In the genomic region with DNA sequence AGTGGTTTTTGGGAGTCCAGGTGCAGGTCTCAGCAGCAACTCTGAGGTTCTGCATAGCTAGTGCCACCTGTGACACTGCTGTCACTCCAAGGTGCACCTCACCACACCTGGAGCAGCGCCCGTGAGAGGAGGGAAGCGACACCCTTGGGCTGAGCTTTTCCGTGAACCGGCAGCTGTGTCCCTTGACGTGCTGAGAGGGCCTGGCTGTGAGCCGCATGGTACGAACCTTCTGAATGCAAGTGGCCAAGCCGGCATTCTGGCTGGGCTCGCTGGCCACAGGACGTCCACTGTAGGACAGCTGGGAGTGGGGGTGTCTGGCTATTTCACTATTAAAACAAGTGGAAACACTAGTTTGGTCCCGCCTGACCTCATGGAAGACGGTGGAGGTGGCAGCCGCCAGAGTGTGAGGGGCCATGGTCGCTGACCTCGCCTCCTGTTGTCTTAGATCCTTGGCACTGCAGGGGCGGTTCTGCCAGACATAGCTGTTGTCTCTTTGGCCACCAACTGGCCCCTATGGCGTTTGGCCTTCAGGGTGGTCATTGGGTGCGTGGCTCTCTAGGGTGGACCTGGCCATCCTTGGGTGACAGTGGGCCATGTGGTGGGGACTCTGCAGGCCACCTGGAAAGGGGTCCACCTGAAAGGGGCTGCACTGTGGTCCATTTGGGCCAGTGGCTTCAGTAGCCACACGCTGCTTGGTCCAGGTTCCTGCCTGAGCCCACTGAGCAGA, we compare ENCODE assay signal across 9 cellular contexts. TPM values are rescaled to one million over a fixed set of nuclear protein-coding genes. Genes with fewer than 3 reads are reported as not detected.
DNase-seq lines count a peak whose midpoint lies in the region; ATAC-seq and TF ChIP-seq lines count a peak whose summit lies in the region.
"Had no signal": no experiment of that assay in that cellular context is flagged by ENCODE, and none has a peak within 500 bp of the region (broad histone marks: within the 10 kb centered on the region; RNA-seq: fewer than 3 reads in every experiment).

No MANE protein-coding gene starts in this region.

- no peak overlapping the region for H2AFZ ChIP-seq in trophoblast cell (ENCODE audit: insufficient read depth, low read length, poor library complexity)

- H3K79me2 ChIP-seq in trophoblast cell (ENCODE audit: control insufficient read depth, insufficient read depth, low read length, poor library complexity), result no peaks in the 10 kb centered on the region

- no peak overlapping the region for H3K23ac ChIP-seq in trophoblast cell (ENCODE audit: low read length)

- H2AK5ac ChIP-seq in trophoblast cell (ENCODE audit: low read length), result no peak overlapping the region

- no peak overlapping the region for H3K9ac ChIP-seq in trophoblast cell (ENCODE audit: low read length)

- peaks cover 0 to 6% of the 10 kb centered on the region in 2 experiments for H3K4me1 ChIP-seq in trophoblast cell (ENCODE audit: control insufficient read depth in 1 of 2, insufficient read depth in 2 of 2, low read length in 2 of 2)
- H3K4me1 ChIP-seq in right lobe of liver, result peaks cover 0 to 18% (median 5%) of the 10 kb centered on the region in 4 donors

- DNase-seq in T-helper 2 cell treated with Interferon-gamma antibody and Interleukin-4, amounts not matched to agents 5 μg/mL and 100 μg/mL, for 36 hours (ENCODE audit: low spot score), result no peak
- DNase-seq in T-helper 2 cell (no peak), trophoblast cell (no peak), NCI-H526 treated with DMSO at 0.1 percent for 48 hours (lab: John Stamatoyannopoulos, UW) (no peak), right lobe of liver (no peak), ecto neural progenitor cell (ENCODE audit: low spot score) (no peak)
- DNase-seq in central memory CD8-positive, alpha-beta T cell (ENCODE audit: low spot score in 2 of 2), result no peak

- no peaks in the 10 kb centered on the region for H3K9me3 Mint-ChIP-seq in T-helper 2 cell treated with Interferon-gamma antibody and Interleukin-4, amounts not matched to agents 5 μg/mL and 100 μg/mL, for 36 hours
- no peaks in the 10 kb centered on the region for H3K9me3 Mint-ChIP-seq in central memory CD8-positive, alpha-beta T cell

- no peak overlapping the region for H3K4me2 ChIP-seq in trophoblast cell (ENCODE audit: low read length)

- peak; percentile 2 for ATAC-seq in GM21737 (IDR thresholded peaks at IDR 0.05; ENCODE audit: unreplicated experiment)
- ATAC-seq in central memory CD8-positive, alpha-beta T cell (replicated peaks; ENCODE audit: extremely low read depth, poor library complexity, severe bottlenecking), result no peak
- ATAC-seq in right lobe of liver, result no peak
- ATAC-seq: pancreas had no signal

- H4K12ac ChIP-seq in trophoblast cell (ENCODE audit: low read depth, low read length), result no peak overlapping the region

- no peak overlapping the region for H4K8ac ChIP-seq in trophoblast cell (ENCODE audit: low read depth, low read length)

- H3K27me3 ChIP-seq in trophoblast cell (ENCODE audit: insufficient read depth, low read length) (no peaks in the 10 kb centered on the region), right lobe of liver (no peaks in the 10 kb centered on the region)
- H3K27me3 ChIP-seq: pancreas had no signal

- H3K4me3 Mint-ChIP-seq in T-helper 2 cell treated with Interferon-gamma antibody and Interleukin-4, amounts not matched to agents 5 μg/mL and 100 μg/mL, for 36 hours, result no peak overlapping the region
- peak overlapping the region; percentile 49 for H3K4me3 Mint-ChIP-seq in central memory CD8-positive, alpha-beta T cell

- intact Hi-C loops in right lobe of liver (cut with DNase I), result no loop called here

- H2BK12ac ChIP-seq in trophoblast cell (ENCODE audit: low read length), result no peak overlapping the region

- peak overlapping the region; percentile 2 for H3K4ac ChIP-seq in trophoblast cell (ENCODE audit: low read depth, low read length)

- H3K18ac ChIP-seq in trophoblast cell (ENCODE audit: low read length), result no peak overlapping the region

- H3K27ac ChIP-seq in trophoblast cell (ENCODE audit: low read depth, low read length) (no peak overlapping the region), right lobe of liver (no peak overlapping the region)
- H3K27ac ChIP-seq: pancreas had no signal

- peaks cover 14% of the 10 kb centered on the region for H3K4me1 Mint-ChIP-seq in T-helper 2 cell treated with Interferon-gamma antibody and Interleukin-4, amounts not matched to agents 5 μg/mL and 100 μg/mL, for 36 hours (ENCODE audit: low read depth)
- peaks cover 14% of the 10 kb centered on the region for H3K4me1 Mint-ChIP-seq in central memory CD8-positive, alpha-beta T cell

- no peaks in the 10 kb centered on the region for H3K79me1 ChIP-seq in trophoblast cell (ENCODE audit: low read length)

- H3K4me3 ChIP-seq in trophoblast cell (ENCODE audit: low read depth, low read length) (peak overlapping the region; percentile 20), right lobe of liver (no peak overlapping the region)
- H3K4me3 ChIP-seq: pancreas had no signal

- peaks cover 2% of the 10 kb centered on the region for H3K36me3 Mint-ChIP-seq in T-helper 2 cell treated with Interferon-gamma antibody and Interleukin-4, amounts not matched to agents 5 μg/mL and 100 μg/mL, for 36 hours (ENCODE audit: low read depth)
- H3K36me3 Mint-ChIP-seq in central memory CD8-positive, alpha-beta T cell (ENCODE audit: insufficient read depth), result no peaks in the 10 kb centered on the region

- H3K27me3 Mint-ChIP-seq in T-helper 2 cell treated with Interferon-gamma antibody and Interleukin-4, amounts not matched to agents 5 μg/mL and 100 μg/mL, for 36 hours (ENCODE audit: low read depth), result no peaks in the 10 kb centered on the region
- no peaks in the 10 kb centered on the region for H3K27me3 Mint-ChIP-seq in central memory CD8-positive, alpha-beta T cell

- H3K36me3 ChIP-seq in trophoblast cell (ENCODE audit: control insufficient read depth in 1 of 2, insufficient read depth in 2 of 2, low read length in 2 of 2) (no peaks in the 10 kb centered on the region), right lobe of liver (no peaks in the 10 kb centered on the region)
- H3K36me3 ChIP-seq: pancreas had no signal

- H3K27ac Mint-ChIP-seq in T-helper 2 cell treated with Interferon-gamma antibody and Interleukin-4, amounts not matched to agents 5 μg/mL and 100 μg/mL, for 36 hours, result peak overlapping the region; percentile 96
- no peak overlapping the region for H3K27ac Mint-ChIP-seq in central memory CD8-positive, alpha-beta T cell (ENCODE audit: low read depth)

- H3K14ac ChIP-seq in trophoblast cell (ENCODE audit: low read length), result no peak overlapping the region

- no peak for TF ChIP-seq POLR2A in right lobe of liver (IDR thresholded peaks at IDR 0.05)

- no peak overlapping the region for H4K91ac ChIP-seq in trophoblast cell (ENCODE audit: low read depth, low read length)

- no peak for TF ChIP-seq CTCF in right lobe of liver (IDR thresholded peaks at IDR 0.05)

- H2BK120ac ChIP-seq in trophoblast cell (ENCODE audit: insufficient read depth, low read length, poor library complexity), result no peak overlapping the region

- H3K9me3 ChIP-seq in trophoblast cell (ENCODE audit: insufficient read depth, low read depth, low read length) (peaks cover 9% of the 10 kb centered on the region), right lobe of liver (no peaks in the 10 kb centered on the region)
- H3K9me3 ChIP-seq: pancreas had no signal

- WGBS in trophoblast cell (ENCODE audit: extremely low coverage, insufficient coverage, insufficient read length), result no CpG with 5 or more reads among the region's 20 CpGs
- 60% methylated on average over 1 of the region's 20 CpGs for WGBS in right lobe of liver (ENCODE audit: insufficient coverage, low coverage, low lambda C conversion rate, missing lambda C conversion rate)

- no peak overlapping the region for H2BK5ac ChIP-seq in trophoblast cell (ENCODE audit: low read depth, low read length, poor library complexity)

RNA-seq across cellular contexts. Expression of a gene that starts 12.9 kb away (rescaled TPM):
- polyA plus RNA-seq in trophoblast cell (2013), result 25.7 and 25.9 TPM in 2 replicates
- 10 to 100 TPM; 12.5 to 24.6 (median 16.9) TPM for total RNA-seq in right lobe of liver
